ENCODE assay signal across 8 cellular contexts in the genomic region with DNA sequence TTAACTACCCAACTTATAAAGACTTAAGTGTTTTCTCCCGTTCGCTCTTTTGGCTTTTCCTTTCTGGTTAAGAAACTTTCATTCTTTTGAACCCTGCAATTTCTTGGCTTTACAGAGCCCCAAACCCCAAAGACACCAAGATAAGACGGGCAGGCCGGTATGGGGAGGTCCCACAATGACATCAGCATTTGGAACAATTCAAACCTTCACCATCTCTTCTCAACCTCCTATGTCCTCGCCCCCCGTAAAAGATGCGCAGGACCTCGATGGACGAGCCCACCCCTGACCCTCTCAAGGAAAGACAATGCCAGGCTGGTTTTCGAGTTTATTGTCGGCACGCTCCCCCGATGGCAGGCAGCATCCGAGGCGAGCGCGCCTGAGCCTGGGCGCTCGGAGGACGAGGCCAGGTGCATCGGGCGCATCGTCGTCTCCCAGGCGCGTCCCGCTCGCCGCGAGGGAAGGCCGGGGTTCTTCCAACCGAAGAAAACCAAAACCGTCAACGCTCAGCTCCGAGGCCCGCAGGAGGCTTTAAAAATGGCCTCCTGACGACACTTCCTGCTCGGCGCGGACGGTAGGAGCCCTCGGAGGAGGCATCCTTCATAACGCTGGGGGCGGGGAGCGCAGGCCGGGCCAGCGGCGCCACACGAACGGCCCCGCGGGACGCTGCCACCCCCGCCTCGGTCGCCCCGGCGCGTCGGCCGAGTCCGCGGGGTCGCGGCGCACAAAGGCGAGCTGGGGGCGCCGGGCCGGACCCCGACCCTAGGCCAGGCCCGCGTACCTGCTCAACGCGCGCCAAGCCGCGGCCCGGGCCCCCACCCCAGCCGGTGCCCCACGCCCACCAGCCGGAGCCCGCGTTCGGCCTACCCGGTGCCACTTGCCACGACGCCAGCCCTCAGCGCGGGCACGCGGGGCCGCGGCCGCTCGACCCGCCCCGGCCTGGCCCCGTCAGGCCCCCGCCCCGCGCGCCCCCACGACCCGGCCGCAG. TPM values are rescaled to one million over a fixed set of nuclear protein-coding genes. Genes with fewer than 3 reads are reported as not detected.
DNase-seq lines count a peak whose midpoint lies in the region; ATAC-seq and TF ChIP-seq lines count a peak whose summit lies in the region.

No MANE protein-coding gene starts in this region.

- POLR2A ChIA-PET in GM10248 (lab: Yijun Ruan, JAX), result interaction anchor here (1.1 kb wide), 1 partner anchor 339 kb away, joined by 6 read pairs; no protein-coding TSS in a partner anchor

- peak overlapping the region; percentile 94 for H2AFZ ChIP-seq in Loucy (ENCODE audit: low read length)

- no peaks in the 10 kb centered on the region for H3F3A ChIP-seq in Loucy (ENCODE audit: low read depth)

- in situ Hi-C loops in ACHN (cut with HindIII; ENCODE audit: low pct_ligation_motif_present, low pct_unique_long_range_greater_than_20kb, low sequenced_read_pairs), result no loop called here

- ATAC-seq in GM21737 (IDR thresholded peaks at IDR 0.05; ENCODE audit: unreplicated experiment) (peak; percentile 57), mucosa of descending colon (peak; percentile 56)

- H3K9me3 ChIP-seq in Loucy (ENCODE audit: insufficient read depth, low read depth, low read length) (no peaks in the 10 kb centered on the region), mucosa of descending colon (no peaks in the 10 kb centered on the region)

- no peak for TF ChIP-seq CTCF in GM10248 (IDR thresholded peaks at IDR 0.05; ENCODE audit: control extremely low read depth, extremely low read depth, low read depth, missing control alignments)
- TF ChIP-seq CTCF in Loucy (conservative IDR thresholded peaks at IDR 0.05; ENCODE audit: low read length), result no peak
- TF ChIP-seq CTCF in mucosa of descending colon (IDR thresholded peaks at IDR 0.05), result no peak

- H3K4me2 ChIP-seq in Loucy (ENCODE audit: low read depth, low read length, poor library complexity, severe bottlenecking), result peak overlapping the region; percentile 96

- H3K4me1 ChIP-seq in Loucy (ENCODE audit: insufficient read depth, low read length, poor library complexity, severe bottlenecking) (peaks cover 30% of the 10 kb centered on the region), mucosa of descending colon (ENCODE audit: low read depth) (no peaks in the 10 kb centered on the region)

- intact Hi-C loops in mucosa of descending colon (cut with DNase I, micrococcal nuclease), result no loop called here

- peaks cover 29% of the 10 kb centered on the region for H3K79me2 ChIP-seq in Loucy (ENCODE audit: insufficient read depth, low read length)

- H3K36me3 ChIP-seq in Loucy (ENCODE audit: insufficient read depth, low read length), result peaks cover 6% of the 10 kb centered on the region; the same call in 1 of the 2 replicates
- H3K36me3 ChIP-seq in mucosa of descending colon (ENCODE audit: low read depth), result no peaks in the 10 kb centered on the region

- CTCF ChIA-PET in GM10248 (lab: Yijun Ruan, JAX), result interaction anchor here (1.9 kb wide), 1 partner anchor 143 kb away, joined by 5 read pairs; no protein-coding TSS in a partner anchor

- H4K20me1 ChIP-seq in Loucy (ENCODE audit: insufficient read depth, low read length, poor library complexity, severe bottlenecking), result peaks cover 14% of the 10 kb centered on the region

- no peaks in the 10 kb centered on the region for H3K9me2 ChIP-seq in Loucy (replicated peaks; ENCODE audit: low read depth, low read length)

- DNase-seq in GM10248 (ENCODE audit: extremely low spot score), result peak; percentile 74
- peak; percentile 62 to 69 for DNase-seq in activated CD4-positive, alpha-beta T cell treated with anti-CD3 and anti-CD28 coated beads, Interleukin-2, amount 50 U/mL, for 48 hours
- DNase-seq in effector CD8-positive, alpha-beta T cell (lab: John Stamatoyannopoulos, UW), result peak; percentile 26
- DNase-seq in mucosa of descending colon, result peak; percentile 58 to 71 (median 67)
- DNase-seq in stimulated activated naive CD4-positive, alpha-beta T cell (lab: John Stamatoyannopoulos, UW), result peak; percentile 22 to 71 (median 46)
- DNase-seq in ACHN, result no peak

- no peaks in the 10 kb centered on the region for H3K27me3 ChIP-seq in Loucy (ENCODE audit: insufficient read depth, low read length, poor library complexity, severe bottlenecking)

- H3K4me3 ChIP-seq in Loucy (ENCODE audit: low read length, poor library complexity, severe bottlenecking) (peak overlapping the region; percentile 86), mucosa of descending colon (peak overlapping the region; percentile 35)

- H3K9ac ChIP-seq in Loucy (ENCODE audit: low read depth, low read length, poor library complexity, severe bottlenecking), result peak overlapping the region; percentile 73

RNA-seq across cellular contexts. Expression of gene ZNF518B, which starts 0.7 kb away (rescaled TPM):
- 10 to 100 TPM in 2 of 3 donors, 1 to 10 TPM in 1; 9.9 to 34.4 (median 19.5) TPM for total RNA-seq in mucosa of descending colon
